ENCODE assay signal across 1 cellular context in the genomic region with DNA sequence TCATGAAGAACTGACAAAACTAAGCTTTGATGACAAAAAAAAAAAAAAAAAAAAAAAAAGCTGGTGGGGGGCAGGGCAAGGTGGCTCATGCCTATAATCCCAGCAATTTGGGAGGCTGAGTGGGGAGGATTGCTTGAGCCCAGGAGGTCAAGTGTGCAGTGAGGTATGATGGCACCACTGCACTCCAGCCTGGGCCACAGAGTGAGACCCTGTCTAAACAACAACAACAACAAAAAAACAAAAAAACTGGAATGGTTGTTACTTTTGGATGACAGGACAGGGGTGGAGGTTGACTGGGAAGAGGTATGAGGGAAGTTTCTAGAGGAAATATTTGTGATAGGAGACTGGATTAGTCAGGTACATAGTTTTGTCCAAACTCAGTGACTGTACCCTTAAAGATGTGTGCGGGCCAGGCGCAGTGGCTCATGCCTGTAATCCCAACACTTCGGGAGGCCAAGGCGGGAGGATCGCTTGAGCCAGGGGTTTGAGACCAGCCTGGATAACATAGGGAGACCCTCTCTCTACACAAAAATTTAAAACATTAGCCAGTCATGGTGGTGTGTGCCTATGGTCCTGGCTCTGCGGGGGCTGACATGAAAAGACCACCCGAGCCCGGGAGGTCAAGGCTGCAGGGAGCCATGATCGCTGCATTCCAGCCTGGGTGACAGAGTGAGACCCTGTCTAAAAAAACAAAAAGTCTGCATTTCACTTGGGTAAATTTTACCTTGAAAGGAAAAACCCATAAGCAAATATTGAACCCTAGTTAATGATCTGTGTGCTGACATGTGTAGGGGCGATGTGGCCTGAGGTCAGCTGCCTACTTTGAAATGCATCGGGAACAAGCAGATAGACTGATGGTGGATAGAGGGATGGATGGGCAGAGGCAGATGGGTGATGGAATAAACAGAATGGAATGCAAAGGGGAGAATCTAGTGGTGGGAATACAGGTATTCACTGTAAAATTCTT.
TF ChIP-seq lines count a peak whose summit lies in the region.

No MANE protein-coding gene starts in this region.

TF ChIP-seq in HepG2, 621 proteins besides CTCF, POLR2A, EP300 and RAD21 (continued from another document and continues in another):
- TF ChIP-seq, protein P1, sequence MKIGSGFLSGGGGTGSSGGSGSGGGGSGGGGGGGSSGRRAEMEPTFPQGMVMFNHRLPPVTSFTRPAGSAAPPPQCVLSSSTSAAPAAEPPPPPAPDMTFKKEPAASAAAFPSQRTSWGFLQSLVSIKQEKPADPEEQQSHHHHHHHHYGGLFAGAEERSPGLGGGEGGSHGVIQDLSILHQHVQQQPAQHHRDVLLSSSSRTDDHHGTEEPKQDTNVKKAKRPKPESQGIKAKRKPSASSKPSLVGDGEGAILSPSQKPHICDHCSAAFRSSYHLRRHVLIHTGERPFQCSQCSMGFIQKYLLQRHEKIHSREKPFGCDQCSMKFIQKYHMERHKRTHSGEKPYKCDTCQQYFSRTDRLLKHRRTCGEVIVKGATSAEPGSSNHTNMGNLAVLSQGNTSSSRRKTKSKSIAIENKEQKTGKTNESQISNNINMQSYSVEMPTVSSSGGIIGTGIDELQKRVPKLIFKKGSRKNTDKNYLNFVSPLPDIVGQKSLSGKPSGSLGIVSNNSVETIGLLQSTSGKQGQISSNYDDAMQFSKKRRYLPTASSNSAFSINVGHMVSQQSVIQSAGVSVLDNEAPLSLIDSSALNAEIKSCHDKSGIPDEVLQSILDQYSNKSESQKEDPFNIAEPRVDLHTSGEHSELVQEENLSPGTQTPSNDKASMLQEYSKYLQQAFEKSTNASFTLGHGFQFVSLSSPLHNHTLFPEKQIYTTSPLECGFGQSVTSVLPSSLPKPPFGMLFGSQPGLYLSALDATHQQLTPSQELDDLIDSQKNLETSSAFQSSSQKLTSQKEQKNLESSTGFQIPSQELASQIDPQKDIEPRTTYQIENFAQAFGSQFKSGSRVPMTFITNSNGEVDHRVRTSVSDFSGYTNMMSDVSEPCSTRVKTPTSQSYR (CRISPR knock-in tag; IDR thresholded peaks at IDR 0.05; ENCODE audit: borderline replicate concordance) = peak; percentile 39; the same call in 1 of the 2 replicates
- peak; percentile 17; the same call in 1 of the 2 replicates for TF ChIP-seq KDM3A (CRISPR knock-in tag; IDR thresholded peaks at IDR 0.05; ENCODE audit: low read depth)
- TF ChIP-seq ZNF354B (CRISPR knock-in tag; IDR thresholded peaks at IDR 0.05) = no peak
- no peak for TF ChIP-seq NBN (conservative IDR thresholded peaks at IDR 0.05)
- peak; percentile 69; the same call in 1 of the 2 replicates for TF ChIP-seq RCOR2 (CRISPR knock-in tag; IDR thresholded peaks at IDR 0.05)
- TF ChIP-seq NFRKB (IDR thresholded peaks at IDR 0.05) = no peak
- peak; percentile 33; the same call in 1 of the 2 replicates for TF ChIP-seq ZNF644 (CRISPR knock-in tag; IDR thresholded peaks at IDR 0.05; ENCODE audit: low read depth)
- peak; percentile 51; the same call in 1 of the 2 replicates for TF ChIP-seq ZNF7 (CRISPR knock-in tag; IDR thresholded peaks at IDR 0.05)
- TF ChIP-seq IKZF5 (CRISPR knock-in tag; IDR thresholded peaks at IDR 0.05) = peak; percentile 58; the same call in 1 of the 2 replicates
- TF ChIP-seq, protein P2, sequence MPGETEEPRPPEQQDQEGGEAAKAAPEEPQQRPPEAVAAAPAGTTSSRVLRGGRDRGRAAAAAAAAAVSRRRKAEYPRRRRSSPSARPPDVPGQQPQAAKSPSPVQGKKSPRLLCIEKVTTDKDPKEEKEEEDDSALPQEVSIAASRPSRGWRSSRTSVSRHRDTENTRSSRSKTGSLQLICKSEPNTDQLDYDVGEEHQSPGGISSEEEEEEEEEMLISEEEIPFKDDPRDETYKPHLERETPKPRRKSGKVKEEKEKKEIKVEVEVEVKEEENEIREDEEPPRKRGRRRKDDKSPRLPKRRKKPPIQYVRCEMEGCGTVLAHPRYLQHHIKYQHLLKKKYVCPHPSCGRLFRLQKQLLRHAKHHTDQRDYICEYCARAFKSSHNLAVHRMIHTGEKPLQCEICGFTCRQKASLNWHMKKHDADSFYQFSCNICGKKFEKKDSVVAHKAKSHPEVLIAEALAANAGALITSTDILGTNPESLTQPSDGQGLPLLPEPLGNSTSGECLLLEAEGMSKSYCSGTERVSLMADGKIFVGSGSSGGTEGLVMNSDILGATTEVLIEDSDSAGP (CRISPR knock-in tag; IDR thresholded peaks at IDR 0.05; ENCODE audit: borderline replicate concordance) = peak; percentile 73
- TF ChIP-seq SOX13 (IDR thresholded peaks at IDR 0.05) = peak; percentile 54; the same call in 1 of the 2 replicates
- peak in 1 of 2 experiments; percentile 83; a peak in 2 of 4 replicates for TF ChIP-seq SOX13 (CRISPR knock-in tag; conservative IDR thresholded peaks at IDR 0.05 in 1 of 2, IDR thresholded peaks at IDR 0.05 in 1 of 2)
- peak; percentile 32; the same call in 1 of the 2 replicates for TF ChIP-seq ZNF629 (CRISPR knock-in tag; conservative IDR thresholded peaks at IDR 0.05)
- 0 out of 2 replicates have a peak, but pooled peaks have one; percentile 44 for TF ChIP-seq ZNF230 (CRISPR knock-in tag; IDR thresholded peaks at IDR 0.05)
- peak; percentile 66; the same call in 1 of the 2 replicates for TF ChIP-seq ZNF331 (CRISPR knock-in tag; IDR thresholded peaks at IDR 0.05)
- peak; percentile 51 for TF ChIP-seq MAFF (IDR thresholded peaks at IDR 0.05; ENCODE audit: low read depth, low read length)
- TF ChIP-seq CEBPG (CRISPR knock-in tag; IDR thresholded peaks at IDR 0.05) = no peak; the same call in 1 of the 2 replicates
- TF ChIP-seq CREB1 (IDR thresholded peaks at IDR 0.05) = no peak
- TF ChIP-seq CREB1 (CRISPR knock-in tag; IDR thresholded peaks at IDR 0.05) = peak; percentile 73
- TF ChIP-seq ZNF350 (CRISPR knock-in tag; IDR thresholded peaks at IDR 0.05; ENCODE audit: borderline replicate concordance, low read depth) = peak; percentile 37; the same call in 1 of the 2 replicates
- no peak for TF ChIP-seq PCBP1 (IDR thresholded peaks at IDR 0.05; ENCODE audit: borderline replicate concordance, low read depth, low read length)
- peak; percentile 53; the same call in 1 of the 2 replicates for TF ChIP-seq ZMAT3 (CRISPR knock-in tag; conservative IDR thresholded peaks at IDR 0.05)
- TF ChIP-seq ZMYM4 (CRISPR knock-in tag; IDR thresholded peaks at IDR 0.05) = peak; percentile 65
- TF ChIP-seq KLF16 (CRISPR knock-in tag; IDR thresholded peaks at IDR 0.05) = peak in 1 of 2 experiments; percentile 41; a peak in 1 of 4 replicates
- TF ChIP-seq SP5 (CRISPR knock-in tag; IDR thresholded peaks at IDR 0.05; ENCODE audit: borderline replicate concordance, low read depth) = peak; percentile 83
- TF ChIP-seq ZNF10 (CRISPR knock-in tag; IDR thresholded peaks at IDR 0.05; ENCODE audit: borderline replicate concordance, low read depth) = no peak
- peak; percentile 99 for TF ChIP-seq ZBTB7A (CRISPR knock-in tag; IDR thresholded peaks at IDR 0.05)
- TF ChIP-seq ATF2 (CRISPR knock-in tag; IDR thresholded peaks at IDR 0.05) = 0 out of 2 replicates have a peak, but pooled peaks have one; percentile 32
- TF ChIP-seq IKZF4 (CRISPR knock-in tag; IDR thresholded peaks at IDR 0.05; ENCODE audit: borderline replicate concordance, low read depth, not compliant biosample characterization) = no peak
- TF ChIP-seq GFI1 (CRISPR knock-in tag; IDR thresholded peaks at IDR 0.05; ENCODE audit: borderline replicate concordance) = peak; percentile 60; the same call in 1 of the 2 replicates
- TF ChIP-seq HOXA3 (CRISPR knock-in tag; IDR thresholded peaks at IDR 0.05) = peak; percentile 71; the same call in 1 of the 2 replicates
- peak; percentile 77; the same call in 1 of the 2 replicates for TF ChIP-seq HOMEZ (CRISPR knock-in tag; IDR thresholded peaks at IDR 0.05; ENCODE audit: low read depth)
- TF ChIP-seq, protein P3, sequence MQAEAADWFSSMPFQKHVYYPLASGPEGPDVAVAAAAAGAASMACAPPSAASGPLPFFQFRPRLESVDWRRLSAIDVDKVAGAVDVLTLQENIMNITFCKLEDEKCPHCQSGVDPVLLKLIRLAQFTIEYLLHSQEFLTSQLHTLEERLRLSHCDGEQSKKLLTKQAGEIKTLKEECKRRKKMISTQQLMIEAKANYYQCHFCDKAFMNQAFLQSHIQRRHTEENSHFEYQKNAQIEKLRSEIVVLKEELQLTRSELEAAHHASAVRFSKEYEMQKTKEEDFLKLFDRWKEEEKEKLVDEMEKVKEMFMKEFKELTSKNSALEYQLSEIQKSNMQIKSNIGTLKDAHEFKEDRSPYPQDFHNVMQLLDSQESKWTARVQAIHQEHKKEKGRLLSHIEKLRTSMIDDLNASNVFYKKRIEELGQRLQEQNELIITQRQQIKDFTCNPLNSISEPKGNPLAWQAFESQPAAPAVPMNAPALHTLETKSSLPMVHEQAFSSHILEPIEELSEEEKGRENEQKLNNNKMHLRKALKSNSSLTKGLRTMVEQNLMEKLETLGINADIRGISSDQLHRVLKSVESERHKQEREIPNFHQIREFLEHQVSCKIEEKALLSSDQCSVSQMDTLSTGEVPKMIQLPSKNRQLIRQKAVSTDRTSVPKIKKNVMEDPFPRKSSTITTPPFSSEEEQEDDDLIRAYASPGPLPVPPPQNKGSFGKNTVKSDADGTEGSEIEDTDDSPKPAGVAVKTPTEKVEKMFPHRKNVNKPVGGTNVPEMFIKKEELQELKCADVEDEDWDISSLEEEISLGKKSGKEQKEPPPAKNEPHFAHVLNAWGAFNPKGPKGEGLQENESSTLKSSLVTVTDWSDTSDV (CRISPR knock-in tag; IDR thresholded peaks at IDR 0.05) = no peak
- peak; percentile 69; the same call in 1 of the 2 replicates for TF ChIP-seq SNAPC2 (CRISPR knock-in tag; IDR thresholded peaks at IDR 0.05)
- TF ChIP-seq NONO (IDR thresholded peaks at IDR 0.05) = no peak
- TF ChIP-seq NONO (CRISPR knock-in tag; conservative IDR thresholded peaks at IDR 0.05) = no peak; the same call in 1 of the 2 replicates
- TF ChIP-seq ZNF768 (CRISPR knock-in tag; IDR thresholded peaks at IDR 0.05) = no peak; the same call in 1 of the 2 replicates
- peak; percentile 58; the same call in 1 of the 2 replicates for TF ChIP-seq ZHX1 (CRISPR knock-in tag; IDR thresholded peaks at IDR 0.05; ENCODE audit: low read depth)
- TF ChIP-seq ZNF652 (CRISPR knock-in tag; IDR thresholded peaks at IDR 0.05; ENCODE audit: borderline replicate concordance, low read depth) = no peak
- peak; percentile 81 for TF ChIP-seq ZSCAN25 (CRISPR knock-in tag; IDR thresholded peaks at IDR 0.05)
- peak; percentile 23 for TF ChIP-seq STAG1 (CRISPR knock-in tag; IDR thresholded peaks at IDR 0.05)
- TF ChIP-seq, protein P4, sequence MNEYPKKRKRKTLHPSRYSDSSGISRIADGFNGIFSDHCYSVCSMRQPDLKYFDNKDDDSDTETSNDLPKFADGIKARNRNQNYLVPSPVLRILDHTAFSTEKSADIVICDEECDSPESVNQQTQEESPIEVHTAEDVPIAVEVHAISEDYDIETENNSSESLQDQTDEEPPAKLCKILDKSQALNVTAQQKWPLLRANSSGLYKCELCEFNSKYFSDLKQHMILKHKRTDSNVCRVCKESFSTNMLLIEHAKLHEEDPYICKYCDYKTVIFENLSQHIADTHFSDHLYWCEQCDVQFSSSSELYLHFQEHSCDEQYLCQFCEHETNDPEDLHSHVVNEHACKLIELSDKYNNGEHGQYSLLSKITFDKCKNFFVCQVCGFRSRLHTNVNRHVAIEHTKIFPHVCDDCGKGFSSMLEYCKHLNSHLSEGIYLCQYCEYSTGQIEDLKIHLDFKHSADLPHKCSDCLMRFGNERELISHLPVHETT (CRISPR knock-in tag; conservative IDR thresholded peaks at IDR 0.05) = no peak
